Comparison of ENCODE assay signal across 1 cellular context in genomic region chr7:100676501-100677306, GRCh38.
A peak's percentile ranks its signal among the peaks of the same experiment; 100 is the strongest.
TF ChIP-seq lines count a peak whose summit lies in the region.

No MANE protein-coding gene starts in this region.

TF ChIP-seq in HEK293, 187 proteins besides CTCF, POLR2A, EP300 and RAD21 (continued from another document):
- TF ChIP-seq PATZ1 (tag by site-specific recombination; IDR thresholded peaks at IDR 0.05): peak; percentile 52; the same call in 1 of the 2 replicates
- TF ChIP-seq ZNF366 (tag by site-specific recombination; conservative IDR thresholded peaks at IDR 0.05): no peak
- TF ChIP-seq ZNF692 (tag by site-specific recombination; IDR thresholded peaks at IDR 0.05): no peak
- TF ChIP-seq ZNF132 (tag by site-specific recombination; IDR thresholded peaks at IDR 0.05; ENCODE audit: borderline replicate concordance): no peak
- TF ChIP-seq BCL11A (tag by site-specific recombination; IDR thresholded peaks at IDR 0.05; ENCODE audit: low read depth): 0 out of 2 replicates have a peak, but pooled peaks have one; percentile 48
- no peak for TF ChIP-seq ZNF157 (tag by site-specific recombination; IDR thresholded peaks at IDR 0.05)
- TF ChIP-seq ZNF585B (tag by site-specific recombination; IDR thresholded peaks at IDR 0.05): no peak
- TF ChIP-seq ZBTB10 (tag by site-specific recombination; IDR thresholded peaks at IDR 0.05): no peak
- TF ChIP-seq MYNN (tag by site-specific recombination; IDR thresholded peaks at IDR 0.05; ENCODE audit: borderline replicate concordance): no peak
- no peak for TF ChIP-seq ZFP3 (tag by site-specific recombination; IDR thresholded peaks at IDR 0.05; ENCODE audit: low read depth)
- peak; percentile 98 for TF ChIP-seq ZNF121 (tag by site-specific recombination; IDR thresholded peaks at IDR 0.05)
- no peak for TF ChIP-seq OSR2 (tag by site-specific recombination; IDR thresholded peaks at IDR 0.05)
